In the genomic region with DNA sequence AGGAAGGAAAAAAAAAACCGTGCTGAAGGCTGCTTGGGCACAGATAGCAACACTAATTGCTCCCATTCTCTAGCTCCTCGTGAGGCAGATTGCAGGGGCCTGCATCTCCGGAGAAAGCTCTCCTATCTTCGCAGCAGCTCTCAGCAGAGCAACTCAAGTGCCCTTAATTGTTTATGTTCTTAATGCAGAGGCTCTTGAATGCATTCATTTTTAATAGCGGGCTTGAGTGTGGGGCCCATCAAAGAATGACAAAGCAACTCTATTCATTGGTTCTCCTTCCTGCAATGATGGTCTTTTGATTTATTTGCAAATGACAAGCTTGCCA, we compare ENCODE assay signal across 11 cellular contexts. TPM values are rescaled to one million over a fixed set of nuclear protein-coding genes. Genes with fewer than 3 reads are reported as not detected.
DNase-seq lines count a peak whose midpoint lies in the region; ATAC-seq, FAIRE-seq and TF ChIP-seq lines count a peak whose summit lies in the region.
"Had no signal": no experiment of that assay in that cellular context is flagged by ENCODE, and none has a peak within 500 bp of the region (broad histone marks: within the 10 kb centered on the region; RNA-seq: fewer than 3 reads in every experiment).

No MANE protein-coding gene starts in this region.

- no peak overlapping the region for H2BK12ac ChIP-seq in neuronal stem cell (ENCODE audit: low read length)

- H3K4me1 ChIP-seq in endodermal cell (ENCODE audit: control insufficient read depth, insufficient read depth, low read length), result peaks cover 10% of the 10 kb centered on the region
- peaks cover 18 to 43% of the 10 kb centered on the region in 2 donors for H3K4me1 ChIP-seq in neuronal stem cell (ENCODE audit: control insufficient read depth in 2 of 2, insufficient read depth in 1 of 2, low read depth in 1 of 2, low read length in 2 of 2)
- peaks cover 3% of the 10 kb centered on the region for H3K4me1 ChIP-seq in right cardiac atrium (ENCODE audit: control insufficient read depth, insufficient read depth, low read length)

- TF ChIP-seq CTCF in endodermal cell (conservative IDR thresholded peaks at IDR 0.05), result no peak

- H3K27me3 ChIP-seq in endodermal cell (ENCODE audit: control insufficient read depth, insufficient read depth, low read length, poor library complexity, severe bottlenecking) (no peaks in the 10 kb centered on the region), neuronal stem cell (ENCODE audit: control insufficient read depth in 3 of 3, insufficient read depth in 3 of 3, low read depth in 1 of 3, low read length in 3 of 3) (no peaks in the 10 kb centered on the region), right cardiac atrium (ENCODE audit: control insufficient read depth, insufficient read depth) (no peaks in the 10 kb centered on the region)

- no peak overlapping the region for H3K18ac ChIP-seq in neuronal stem cell (ENCODE audit: low read length)

- H3K4me3 ChIP-seq in endodermal cell (ENCODE audit: low read length) (no peak overlapping the region), neuronal stem cell (ENCODE audit: low read length in 2 of 2) (no peak overlapping the region), right cardiac atrium (ENCODE audit: low read length) (no peak overlapping the region)

- H3K23ac ChIP-seq in neuronal stem cell (ENCODE audit: low read depth, low read length, poor library complexity), result no peak overlapping the region

- no peak overlapping the region for H3K9ac ChIP-seq in endodermal cell (ENCODE audit: extremely low read depth, low read length, poor library complexity, severe bottlenecking)
- H3K9ac ChIP-seq in neuronal stem cell (ENCODE audit: low read depth, low read length, poor library complexity), result no peak overlapping the region

- H3K79me1 ChIP-seq in neuronal stem cell (ENCODE audit: low read depth, low read length), result peaks cover 4% of the 10 kb centered on the region

- no peaks in the 10 kb centered on the region for H3K27me3 Mint-ChIP-seq in endodermal cell (ENCODE audit: insufficient read depth)
- no peaks in the 10 kb centered on the region for H3K27me3 Mint-ChIP-seq in activated T-helper 17 cell treated with anti-CD3 and anti-CD28 coated beads, Interleukin-2, amount 50 U/mL, for 72 hours

- H3K4me3 Mint-ChIP-seq in endodermal cell, result no peak overlapping the region
- H3K4me3 Mint-ChIP-seq in activated T-helper 17 cell treated with anti-CD3 and anti-CD28 coated beads, Interleukin-2, amount 50 U/mL, for 72 hours, result no peak overlapping the region
- H3K4me3 Mint-ChIP-seq: CD8-positive, alpha-beta T cell had no signal

- ATAC-seq in HG02884 (IDR thresholded peaks at IDR 0.05; ENCODE audit: unreplicated experiment) (no peak), right cardiac atrium (no peak)
- no peak for ATAC-seq in activated T-helper 17 cell treated with anti-CD3 and anti-CD28 coated beads, Interleukin-2, amount 50 U/mL, for 72 hours (replicated peaks)
- ATAC-seq: CD8-positive, alpha-beta T cell had no signal

- no peak overlapping the region for H2BK15ac ChIP-seq in neuronal stem cell (ENCODE audit: low read length)

- no peak overlapping the region for H2AK5ac ChIP-seq in neuronal stem cell (ENCODE audit: low read depth, low read length)

- H2BK5ac ChIP-seq in neuronal stem cell (ENCODE audit: low read length), result no peak overlapping the region

- peak overlapping the region; percentile 26 for H3K4me2 ChIP-seq in neuronal stem cell (ENCODE audit: insufficient read depth, low read length, poor library complexity, severe bottlenecking)

- H4K8ac ChIP-seq in neuronal stem cell (ENCODE audit: low read depth, low read length), result no peak overlapping the region

- H3K9me3 ChIP-seq in endodermal cell (ENCODE audit: control insufficient read depth, low read length) (no peaks in the 10 kb centered on the region), neuronal stem cell (replicated peaks in 1 of 2; ENCODE audit: control insufficient read depth in 2 of 2, insufficient read depth in 1 of 2, low read depth in 1 of 2, low read length in 2 of 2) (no peaks in the 10 kb centered on the region), right cardiac atrium (ENCODE audit: control insufficient read depth, low read length) (no peaks in the 10 kb centered on the region)

- intact Hi-C loops in right cardiac atrium (cut with DNase I), result no loop called here

- H3K27ac ChIP-seq in endodermal cell (ENCODE audit: low read depth, low read length) (peak overlapping the region; percentile 40), neuronal stem cell (replicated peaks; ENCODE audit: low read length) (peak overlapping the region; percentile 89), right cardiac atrium (ENCODE audit: low read length) (no peak overlapping the region)

- H3K9me3 Mint-ChIP-seq in endodermal cell, result no peaks in the 10 kb centered on the region
- H3K9me3 Mint-ChIP-seq in activated T-helper 17 cell treated with anti-CD3 and anti-CD28 coated beads, Interleukin-2, amount 50 U/mL, for 72 hours, result no peaks in the 10 kb centered on the region
- H3K9me3 Mint-ChIP-seq: CD8-positive, alpha-beta T cell had no signal

- no peak for FAIRE-seq in urothelium cell line (lab: Jason Lieb, UNC)

- no peak overlapping the region for H4K91ac ChIP-seq in neuronal stem cell (ENCODE audit: low read depth, low read length, poor library complexity)

- H3K36me3 ChIP-seq in endodermal cell (ENCODE audit: control insufficient read depth, insufficient read depth, low read length) (peaks cover 60% of the 10 kb centered on the region), neuronal stem cell (replicated peaks in 1 of 2; ENCODE audit: control insufficient read depth in 2 of 2, insufficient read depth in 2 of 2, low read length in 2 of 2) (peaks cover 0 to 3% of the 10 kb centered on the region in 2 donors)

- no peak overlapping the region for H2BK120ac ChIP-seq in neuronal stem cell (ENCODE audit: low read depth, low read length)

- peaks cover 61% of the 10 kb centered on the region for H3K36me3 Mint-ChIP-seq in endodermal cell (ENCODE audit: low read depth)
- no peaks in the 10 kb centered on the region for H3K36me3 Mint-ChIP-seq in activated T-helper 17 cell treated with anti-CD3 and anti-CD28 coated beads, Interleukin-2, amount 50 U/mL, for 72 hours (ENCODE audit: low read depth)
- H3K36me3 Mint-ChIP-seq: CD8-positive, alpha-beta T cell had no signal

- 5 to 12% methylated on average over 3 to 5 of the region's 5 CpGs for WGBS in endodermal cell (ENCODE audit: insufficient coverage in 1 of 2, insufficient read length in 1 of 2), 2 experiments
- no CpG with 5 or more reads among the region's 5 CpGs for WGBS in neuronal stem cell (ENCODE audit: extremely low coverage in 2 of 2, insufficient read length in 2 of 2, insufficient replicate concordance in 1 of 2), 2 donors
- 18% methylated on average over 5 of the region's 5 CpGs for WGBS in right cardiac atrium

- no peak overlapping the region for H3K14ac ChIP-seq in neuronal stem cell (ENCODE audit: low read length)

- DNase-seq in ELF-1 (ENCODE audit: low read depth, low spot score), result peak; percentile 32
- DNase-seq in NCI-H1436 treated with DMSO at 0.1 percent for 48 hours (lab: John Stamatoyannopoulos, UW), result peak; percentile 87
- DNase-seq in endodermal cell, result peak; percentile 75
- no peak for DNase-seq in neuronal stem cell (ENCODE audit: low spot score)
- no peak for DNase-seq in right cardiac atrium
- no peak for DNase-seq in urothelium cell line (ENCODE audit: low spot score)
- DNase-seq: CD8-positive, alpha-beta T cell; Right ventricle myocardium superior; stimulated activated CD4-positive, alpha-beta T cell treated with anti-CD3 and anti-CD28 coated beads, Interleukin-12 subunit alpha, Interleukin-12 subunit beta, amount 100 ng/mL, for 4 hours had no signal

- H3K4ac ChIP-seq in neuronal stem cell (ENCODE audit: low read length), result no peak overlapping the region

- peak overlapping the region; percentile 0 for H2AFZ ChIP-seq in neuronal stem cell (ENCODE audit: low read length)

- H3K27ac Mint-ChIP-seq in endodermal cell, result peak overlapping the region; percentile 50
- no peak overlapping the region for H3K27ac Mint-ChIP-seq in activated T-helper 17 cell treated with anti-CD3 and anti-CD28 coated beads, Interleukin-2, amount 50 U/mL, for 72 hours
- H3K27ac Mint-ChIP-seq: CD8-positive, alpha-beta T cell had no signal

- peaks cover 44% of the 10 kb centered on the region for H3K4me1 Mint-ChIP-seq in endodermal cell
- no peaks in the 10 kb centered on the region for H3K4me1 Mint-ChIP-seq in activated T-helper 17 cell treated with anti-CD3 and anti-CD28 coated beads, Interleukin-2, amount 50 U/mL, for 72 hours

RNA-seq across cellular contexts. Expression of gene TLE1, which starts 23.9 kb away (rescaled TPM):
- total RNA-seq in endodermal cell, result 10 to 100 TPM; 49.7 to 73.5 TPM
- 133 TPM for polyA plus RNA-seq in endodermal cell (2013, experiment 1 of 2)
- polyA plus RNA-seq in endodermal cell (2013, experiment 2 of 2), result 117 TPM
- polyA plus RNA-seq in neuronal stem cell (2013, experiment 1 of 2), result 24.3 TPM
- 24.4 TPM for polyA plus RNA-seq in neuronal stem cell (2013, experiment 2 of 2)
- under 1 TPM; 0.13 to 0.97 TPM for total RNA-seq in activated T-helper 17 cell treated with anti-CD3 and anti-CD28 coated beads, Interleukin-2, amount 50 U/mL, for 72 hours
- total RNA-seq in right cardiac atrium, result 10 to 100 TPM; 14.9 to 18.4 (median 16.0) TPM
- 14.8 TPM for polyA plus RNA-seq in right cardiac atrium

Comparison
In these comparisons a context has a peak if more than half of its experiments do, and no peak if none do; other contexts are left out.
1. DNase-seq: peak in ELF-1 (single experiment), NCI-H1436 treated with DMSO at 0.1 percent for 48 hours (single experiment) and endodermal cell (single experiment); none in neuronal stem cell (single experiment), right cardiac atrium (0 of 3) and urothelium cell line (single experiment).
2. RNA of gene TLE1, which starts 23.9 kb away (total RNA-seq): 49.7 to 73.5 TPM in endodermal cell and 14.9 to 18.4 TPM in right cardiac atrium; 0.13 to 0.97 TPM in activated T-helper 17 cell treated with anti-CD3 and anti-CD28 coated beads, Interleukin-2, amount 50 U/mL, for 72 hours; every median in the first group is over 4 times any median in the second.